1 cellular context compared by ENCODE assay signal in the genomic region with DNA sequence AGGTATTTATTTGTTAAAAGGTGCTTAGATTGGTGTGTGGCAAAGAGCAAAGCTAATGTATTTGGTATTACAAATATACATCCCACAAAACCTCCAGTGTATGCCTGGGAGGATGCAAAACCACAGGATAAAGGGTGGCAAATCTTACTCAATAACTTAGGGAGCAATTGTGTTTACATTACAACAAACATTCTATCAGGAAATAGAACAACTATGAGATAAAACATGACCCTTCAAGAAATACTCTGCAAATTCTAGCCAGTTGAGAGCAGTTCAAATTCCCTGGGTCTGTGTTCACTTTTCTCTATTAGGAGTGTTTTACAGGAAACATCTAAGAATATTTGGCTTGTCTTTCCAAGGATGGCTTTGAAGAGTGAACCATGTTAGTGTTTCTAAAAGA.
TF ChIP-seq lines count a peak whose summit lies in the region.

No MANE protein-coding gene starts in this region.

TF ChIP-seq in GM12878, 131 proteins besides CTCF, POLR2A, EP300 and RAD21:
- TF ChIP-seq CUX1 (IDR thresholded peaks at IDR 0.05; ENCODE audit: insufficient replicate concordance, low read depth, low read length), result no peak
- no peak for TF ChIP-seq SMAD5 (IDR thresholded peaks at IDR 0.05; ENCODE audit: low read depth)
- no peak for TF ChIP-seq TCF3 (IDR thresholded peaks at IDR 0.05; ENCODE audit: borderline replicate concordance, insufficient read depth, low read depth, low read length)
- TF ChIP-seq IRF4 (IDR thresholded peaks at IDR 0.05; ENCODE audit: low read depth, low read length), result no peak
- TF ChIP-seq RAD51 (IDR thresholded peaks at IDR 0.05), result no peak
- no peak for TF ChIP-seq PML (IDR thresholded peaks at IDR 0.05; ENCODE audit: low read length)
- TF ChIP-seq E4F1 (IDR thresholded peaks at IDR 0.05; ENCODE audit: borderline replicate concordance, partially characterized antibody), result no peak
- TF ChIP-seq NBN (IDR thresholded peaks at IDR 0.05), result no peak
- TF ChIP-seq STAT1 (conservative IDR thresholded peaks at IDR 0.05), result no peak
- no peak for TF ChIP-seq MTA2 (IDR thresholded peaks at IDR 0.05; ENCODE audit: low read depth)
- no peak for TF ChIP-seq EZH2 (IDR thresholded peaks at IDR 0.05; ENCODE audit: borderline replicate concordance, control insufficient read depth, low read depth, low read length)
- no peak for TF ChIP-seq NR2C2 (IDR thresholded peaks at IDR 0.05; ENCODE audit: borderline replicate concordance, control insufficient read depth, insufficient read length, low read depth)
- no peak for TF ChIP-seq JUNB (IDR thresholded peaks at IDR 0.05)
- TF ChIP-seq, protein P1, sequence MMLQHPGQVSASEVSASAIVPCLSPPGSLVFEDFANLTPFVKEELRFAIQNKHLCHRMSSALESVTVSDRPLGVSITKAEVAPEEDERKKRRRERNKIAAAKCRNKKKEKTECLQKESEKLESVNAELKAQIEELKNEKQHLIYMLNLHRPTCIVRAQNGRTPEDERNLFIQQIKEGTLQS (IDR thresholded peaks at IDR 0.05; ENCODE audit: borderline replicate concordance, extremely low read depth, low read depth, low read length), result no peak
- TF ChIP-seq, protein P2, sequence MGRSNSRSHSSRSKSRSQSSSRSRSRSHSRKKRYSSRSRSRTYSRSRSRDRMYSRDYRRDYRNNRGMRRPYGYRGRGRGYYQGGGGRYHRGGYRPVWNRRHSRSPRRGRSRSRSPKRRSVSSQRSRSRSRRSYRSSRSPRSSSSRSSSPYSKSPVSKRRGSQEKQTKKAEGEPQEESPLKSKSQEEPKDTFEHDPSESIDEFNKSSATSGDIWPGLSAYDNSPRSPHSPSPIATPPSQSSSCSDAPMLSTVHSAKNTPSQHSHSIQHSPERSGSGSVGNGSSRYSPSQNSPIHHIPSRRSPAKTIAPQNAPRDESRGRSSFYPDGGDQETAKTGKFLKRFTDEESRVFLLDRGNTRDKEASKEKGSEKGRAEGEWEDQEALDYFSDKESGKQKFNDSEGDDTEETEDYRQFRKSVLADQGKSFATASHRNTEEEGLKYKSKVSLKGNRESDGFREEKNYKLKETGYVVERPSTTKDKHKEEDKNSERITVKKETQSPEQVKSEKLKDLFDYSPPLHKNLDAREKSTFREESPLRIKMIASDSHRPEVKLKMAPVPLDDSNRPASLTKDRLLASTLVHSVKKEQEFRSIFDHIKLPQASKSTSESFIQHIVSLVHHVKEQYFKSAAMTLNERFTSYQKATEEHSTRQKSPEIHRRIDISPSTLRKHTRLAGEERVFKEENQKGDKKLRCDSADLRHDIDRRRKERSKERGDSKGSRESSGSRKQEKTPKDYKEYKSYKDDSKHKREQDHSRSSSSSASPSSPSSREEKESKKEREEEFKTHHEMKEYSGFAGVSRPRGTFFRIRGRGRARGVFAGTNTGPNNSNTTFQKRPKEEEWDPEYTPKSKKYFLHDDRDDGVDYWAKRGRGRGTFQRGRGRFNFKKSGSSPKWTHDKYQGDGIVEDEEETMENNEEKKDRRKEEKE (IDR thresholded peaks at IDR 0.05), result no peak
